8 cellular contexts compared by ENCODE assay signal in the genomic region with DNA sequence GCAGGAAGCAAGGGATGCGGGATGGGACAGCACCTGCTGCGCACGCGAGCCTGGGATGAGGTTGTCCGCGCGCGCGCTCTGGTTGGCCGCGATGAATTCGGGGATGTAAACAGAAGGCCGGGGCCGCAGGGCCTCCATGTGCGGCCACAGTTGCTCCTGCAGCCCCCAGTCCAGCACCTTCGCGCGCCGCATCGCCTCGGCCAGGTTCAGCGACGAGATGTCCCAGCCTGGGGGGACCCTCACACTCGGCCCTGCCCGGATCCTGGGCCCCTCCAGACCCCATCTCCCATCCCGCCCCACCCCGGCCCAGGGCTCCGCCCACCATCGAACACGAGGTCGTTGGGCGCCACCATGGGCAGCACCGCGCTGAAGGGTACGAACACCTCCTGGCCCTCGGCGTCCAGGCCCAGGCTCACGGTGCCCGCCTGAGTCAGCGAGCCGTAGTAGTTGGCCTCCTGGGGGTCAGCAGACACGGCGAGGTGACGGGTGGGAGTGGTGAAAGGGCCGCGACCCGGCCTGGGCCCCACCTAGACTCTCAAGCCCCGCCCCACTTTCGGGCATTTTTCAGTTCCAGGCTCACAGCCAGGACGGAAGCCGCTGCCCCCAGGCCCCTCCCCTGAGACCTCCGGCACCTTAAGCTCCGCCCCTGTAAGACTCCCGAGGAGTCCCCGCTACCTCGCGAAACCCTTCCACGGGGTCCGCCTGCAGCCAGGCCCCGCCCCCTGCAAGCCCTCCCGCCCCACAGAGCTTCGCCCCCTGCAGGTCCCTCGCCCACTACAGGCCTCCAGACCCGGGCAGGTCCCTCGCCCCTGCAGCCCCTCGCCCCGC. TPM values are rescaled to one million over a fixed set of nuclear protein-coding genes. Genes with fewer than 3 reads are reported as not detected.
A peak's percentile ranks its signal among the peaks of the same experiment; 100 is the strongest.
DNase-seq lines count a peak whose midpoint lies in the region; ATAC-seq and TF ChIP-seq lines count a peak whose summit lies in the region.

No MANE protein-coding gene starts in this region.

- H3K4me1 Mint-ChIP-seq in CD4-positive, alpha-beta memory T cell = peaks cover 12 to 50% (median 25%) of the 10 kb centered on the region in 4 donors

- H4K20me1 ChIP-seq in smooth muscle cell (ENCODE audit: low read depth) = peaks cover 14% of the 10 kb centered on the region

- peak overlapping the region; percentile 70 to 91 (median 78) for H3K27ac Mint-ChIP-seq in CD4-positive, alpha-beta memory T cell

- in situ Hi-C loops in astrocyte of the cerebellum (cut with HindIII; ENCODE audit: low sequenced_read_pairs) = no loop called here

- H3K36me3 Mint-ChIP-seq in CD4-positive, alpha-beta memory T cell = peaks cover 0 to 5% of the 10 kb centered on the region in 2 donors

- no peak for TF ChIP-seq CTCF in astrocyte of the cerebellum (IDR thresholded peaks at IDR 0.05; ENCODE audit: low read depth, low read length, missing control alignments)
- no peak for TF ChIP-seq CTCF in smooth muscle cell (IDR thresholded peaks at IDR 0.05; ENCODE audit: borderline replicate concordance, insufficient read depth, poor library complexity, severe bottlenecking)

- H3F3A ChIP-seq in smooth muscle cell (ENCODE audit: low read depth) = peaks cover 25% of the 10 kb centered on the region

- WGBS in smooth muscle cell (ENCODE audit: low lambda C conversion rate) = 28% methylated on average over 41 of the region's 67 CpGs

- no peaks in the 10 kb centered on the region for H3K9me3 ChIP-seq in CD4-positive, alpha-beta memory T cell (ENCODE audit: control insufficient read depth in 1 of 2, low read length in 2 of 2)
- H3K9me3 ChIP-seq in iPS-18c (ENCODE audit: control insufficient read depth, insufficient read depth, low read length) (peaks cover 2% of the 10 kb centered on the region), smooth muscle cell (replicated peaks; ENCODE audit: low read depth) (no peaks in the 10 kb centered on the region)

- H2AFZ ChIP-seq in smooth muscle cell (ENCODE audit: low read depth) = no peak overlapping the region

- peak; percentile 53 for ATAC-seq in GM21423 (IDR thresholded peaks at IDR 0.05; ENCODE audit: unreplicated experiment)

- H3K79me2 ChIP-seq in smooth muscle cell (ENCODE audit: low read depth) = peaks cover 7% of the 10 kb centered on the region

- peak; percentile 74 to 85 (median 77) for DNase-seq in CD4-positive, alpha-beta memory T cell
- DNase-seq in NCI-H1048 (lab: John Stamatoyannopoulos, UW) (peak; percentile 71), T-helper 9 cell (peak; percentile 68), astrocyte of the cerebellum (ENCODE audit: low read depth) (no peak), smooth muscle cell (lab: John Stamatoyannopoulos, UW; ENCODE audit: unreplicated experiment) (peak; percentile 67)
- no peak for DNase-seq in NK-92 treated with Interleukin-12 subunit alpha and Interleukin-12 subunit beta, amount 100 ng/mL, for 24 hours (lab: John Stamatoyannopoulos, UW)

- H3K4me3 Mint-ChIP-seq in CD4-positive, alpha-beta memory T cell = peak overlapping the region; percentile 74 to 87 (median 83)

- peak overlapping the region in 1 of 2 donors; percentile 55 for H3K4me3 ChIP-seq in CD4-positive, alpha-beta memory T cell (ENCODE audit: low read length in 2 of 2)
- peak overlapping the region; percentile 60 for H3K4me3 ChIP-seq in astrocyte of the cerebellum (ENCODE audit: low read depth, low read length)
- H3K4me3 ChIP-seq in iPS-18c (ENCODE audit: insufficient read depth, low read depth, low read length) = peak overlapping the region; percentile 81
- peak overlapping the region; percentile 57 for H3K4me3 ChIP-seq in smooth muscle cell

- CTCF ChIA-PET in CD4-positive, alpha-beta memory T cell (lab: Charles Lee; ENCODE audit: partially characterized antibody) = interaction anchor here (0.9 to 1.6 kb wide), 3 partner anchors 13 to 19 kb away, joined by 3 to 4 read pairs (median 3); a partner anchor contains a TSS

- intact Hi-C loops in CD4-positive, alpha-beta memory T cell (cut with micrococcal nuclease) = loop anchor here (1.0 kb wide), 1 partner anchor 8 kb away; no protein-coding TSS in a partner anchor

- H3K9me3 Mint-ChIP-seq in CD4-positive, alpha-beta memory T cell = peaks cover 0 to 3% (median 0%) of the 10 kb centered on the region in 8 donors

- H3K27ac ChIP-seq in CD4-positive, alpha-beta memory T cell (ENCODE audit: low read depth, low read length) = peak overlapping the region; percentile 26
- no peak overlapping the region for H3K27ac ChIP-seq in smooth muscle cell (ENCODE audit: low read depth)

- H3K4me1 ChIP-seq in CD4-positive, alpha-beta memory T cell (ENCODE audit: insufficient read depth, low read length) = peaks cover 20% of the 10 kb centered on the region
- peaks cover 36% of the 10 kb centered on the region for H3K4me1 ChIP-seq in smooth muscle cell (ENCODE audit: low read depth)

- no peak overlapping the region for H3K9ac ChIP-seq in smooth muscle cell (ENCODE audit: low read depth)

- H3K27me3 ChIP-seq in CD4-positive, alpha-beta memory T cell (ENCODE audit: insufficient read depth, low read length) = no peaks in the 10 kb centered on the region
- no peaks in the 10 kb centered on the region for H3K27me3 ChIP-seq in smooth muscle cell (ENCODE audit: low read depth)

- H3K4me2 ChIP-seq in smooth muscle cell = peak overlapping the region; percentile 91

- no peaks in the 10 kb centered on the region for H3K27me3 Mint-ChIP-seq in CD4-positive, alpha-beta memory T cell

- no peaks in the 10 kb centered on the region for H3K36me3 ChIP-seq in CD4-positive, alpha-beta memory T cell (ENCODE audit: insufficient read depth, low read length)
- no peaks in the 10 kb centered on the region for H3K36me3 ChIP-seq in smooth muscle cell (ENCODE audit: low read depth)

- POLR2A ChIA-PET in CD4-positive, alpha-beta memory T cell (lab: Charles Lee; ENCODE audit: partially characterized antibody) = interaction anchor here (0.7 to 14.5 kb wide), 6 partner anchors 8 to 155 kb away, joined by 3 to 238 read pairs (median 5); a partner anchor contains a TSS

RNA-seq across cellular contexts. Expression of a gene that starts 1.1 kb away (rescaled TPM):
- 10 to 100 TPM; 37.1 to 43.2 TPM for total RNA-seq in CD4-positive, alpha-beta memory T cell
- polyA plus RNA-seq in CD4-positive, alpha-beta memory T cell = 10 to 100 TPM; 27.5 to 36.3 TPM
- total RNA-seq in smooth muscle cell = 16.4 and 60.1 TPM in 2 replicates
- 56.9 and 89.5 TPM in 2 replicates for polyA plus RNA-seq in smooth muscle cell

RNA-seq across cellular contexts. Expression of a gene that starts 17.7 kb away (rescaled TPM):
- 10 to 100 TPM; 71.3 to 73.4 TPM for total RNA-seq in CD4-positive, alpha-beta memory T cell
- polyA plus RNA-seq in CD4-positive, alpha-beta memory T cell = 100 to 1,000 TPM in 1 of 2 donors, 10 to 100 TPM in 1; 81.5 to 108 TPM
- 36.0 and 44.1 TPM in 2 replicates for total RNA-seq in smooth muscle cell
- 124 and 133 TPM in 2 replicates for polyA plus RNA-seq in smooth muscle cell

RNA-seq across cellular contexts. Expression of a gene that starts 39.4 kb away (rescaled TPM):
- total RNA-seq in CD4-positive, alpha-beta memory T cell = under 1 TPM; 0.73 to 0.91 TPM
- polyA plus RNA-seq in CD4-positive, alpha-beta memory T cell = under 1 TPM in 1 of 2 donors, not detected in 1; 0.07 TPM
- 0.67 TPM in 1 of 2 replicates, not detected in the other for total RNA-seq in smooth muscle cell
- 0.34 TPM in 1 of 2 replicates, not detected in the other for polyA plus RNA-seq in smooth muscle cell

RNA-seq across cellular contexts. Expression of a gene that starts 50.9 kb away (rescaled TPM):
- total RNA-seq in CD4-positive, alpha-beta memory T cell = 1 to 10 TPM; 1.2 TPM
- not detected for polyA plus RNA-seq in CD4-positive, alpha-beta memory T cell
- total RNA-seq in smooth muscle cell = 18.8 and 30.9 TPM in 2 replicates
- polyA plus RNA-seq in smooth muscle cell = 40.4 and 42.8 TPM in 2 replicates

Comparison
In these comparisons a context has a peak if more than half of its experiments do, and no peak if none do; other contexts are left out.
1. DNase-seq: peak in CD4-positive, alpha-beta memory T cell (5 of 5), NCI-H1048 (single experiment), T-helper 9 cell (single experiment) and smooth muscle cell (single experiment); none in astrocyte of the cerebellum (single experiment) and NK-92 treated with Interleukin-12 subunit alpha and Interleukin-12 subunit beta, amount 100 ng/mL, for 24 hours (single experiment).